ENCODE assay signal across 1 cellular context in genomic region chr5:147558131-147558730, GRCh38.
TF ChIP-seq lines count a peak whose summit lies in the region.

No MANE protein-coding gene starts in this region.

TF ChIP-seq in WTC11, 78 proteins besides CTCF, POLR2A, EP300 and RAD21:
- TF ChIP-seq MLX (CRISPR knock-in tag; IDR thresholded peaks at IDR 0.05) (no peak), AR (CRISPR knock-in tag; IDR thresholded peaks at IDR 0.05) (no peak), GTF2I (CRISPR knock-in tag; conservative IDR thresholded peaks at IDR 0.05) (no peak), PRDM15 (CRISPR knock-in tag; IDR thresholded peaks at IDR 0.05) (no peak), ZNF317 (CRISPR knock-in tag; IDR thresholded peaks at IDR 0.05; ENCODE audit: borderline replicate concordance, low read depth) (no peak), ZNF263 (CRISPR knock-in tag; IDR thresholded peaks at IDR 0.05; ENCODE audit: low read depth) (no peak), ZNF416 (CRISPR knock-in tag; IDR thresholded peaks at IDR 0.05) (no peak), ZNF671 (CRISPR knock-in tag; IDR thresholded peaks at IDR 0.05) (no peak), RELA (CRISPR knock-in tag; IDR thresholded peaks at IDR 0.05; ENCODE audit: borderline replicate concordance) (no peak), USF1 (CRISPR knock-in tag; IDR thresholded peaks at IDR 0.05) (no peak), ATF3 (CRISPR knock-in tag; conservative IDR thresholded peaks at IDR 0.05) (no peak), CREM (CRISPR knock-in tag; IDR thresholded peaks at IDR 0.05) (no peak), ZNF219 (CRISPR knock-in tag; IDR thresholded peaks at IDR 0.05; ENCODE audit: borderline replicate concordance) (no peak), EMX1 (CRISPR knock-in tag; IDR thresholded peaks at IDR 0.05) (no peak), ZNF138 (CRISPR knock-in tag; conservative IDR thresholded peaks at IDR 0.05) (no peak)
TF ChIP-seq in WTC11: peak in this region for 0.
